In genomic region chr7:45224832-45225231, GRCh38 we compare ENCODE assay signal across 2 cellular contexts.
TF ChIP-seq lines count a peak whose summit lies in the region.

No MANE protein-coding gene starts in this region.

TF ChIP-seq in HCT116, 20 proteins besides CTCF, POLR2A, EP300 and RAD21:
- TF ChIP-seq, protein P1, sequence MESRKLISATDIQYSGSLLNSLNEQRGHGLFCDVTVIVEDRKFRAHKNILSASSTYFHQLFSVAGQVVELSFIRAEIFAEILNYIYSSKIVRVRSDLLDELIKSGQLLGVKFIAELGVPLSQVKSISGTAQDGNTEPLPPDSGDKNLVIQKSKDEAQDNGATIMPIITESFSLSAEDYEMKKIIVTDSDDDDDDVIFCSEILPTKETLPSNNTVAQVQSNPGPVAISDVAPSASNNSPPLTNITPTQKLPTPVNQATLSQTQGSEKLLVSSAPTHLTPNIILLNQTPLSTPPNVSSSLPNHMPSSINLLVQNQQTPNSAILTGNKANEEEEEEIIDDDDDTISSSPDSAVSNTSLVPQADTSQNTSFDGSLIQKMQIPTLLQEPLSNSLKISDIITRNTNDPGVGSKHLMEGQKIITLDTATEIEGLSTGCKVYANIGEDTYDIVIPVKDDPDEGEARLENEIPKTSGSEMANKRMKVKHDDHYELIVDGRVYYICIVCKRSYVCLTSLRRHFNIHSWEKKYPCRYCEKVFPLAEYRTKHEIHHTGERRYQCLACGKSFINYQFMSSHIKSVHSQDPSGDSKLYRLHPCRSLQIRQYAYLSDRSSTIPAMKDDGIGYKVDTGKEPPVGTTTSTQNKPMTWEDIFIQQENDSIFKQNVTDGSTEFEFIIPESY (IDR thresholded peaks at IDR 0.05; ENCODE audit: extremely low read depth, insufficient replicate concordance, low read length), result no peak
- TF ChIP-seq TCF7L2 (IDR thresholded peaks at IDR 0.05; ENCODE audit: borderline replicate concordance, extremely low read depth, insufficient read depth, insufficient read length) (no peak), REST (IDR thresholded peaks at IDR 0.05; ENCODE audit: low read depth) (peak; percentile 63), ELF1 (IDR thresholded peaks at IDR 0.05; ENCODE audit: borderline replicate concordance, low read depth) (no peak), SIN3A (IDR thresholded peaks at IDR 0.05; ENCODE audit: low read depth) (no peak)

TF ChIP-seq in K562, 482 proteins besides CTCF, POLR2A, EP300 and RAD21 (continued from another document):
- TF ChIP-seq, protein P2, sequence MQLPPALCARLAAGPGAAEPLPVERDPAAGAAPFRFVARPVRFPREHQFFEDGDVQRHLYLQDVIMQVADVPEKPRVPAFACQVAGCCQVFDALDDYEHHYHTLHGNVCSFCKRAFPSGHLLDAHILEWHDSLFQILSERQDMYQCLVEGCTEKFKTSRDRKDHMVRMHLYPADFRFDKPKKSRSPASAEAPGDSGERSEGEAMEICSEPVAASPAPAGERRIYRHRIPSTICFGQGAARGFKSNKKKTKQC (CRISPR knock-in tag; IDR thresholded peaks at IDR 0.05), result 0 out of 2 replicates have a peak, but pooled peaks have one; percentile 31
- TF ChIP-seq BACH1 (tag; IDR thresholded peaks at IDR 0.05) (no peak), ZNF212 (CRISPR knock-in tag; IDR thresholded peaks at IDR 0.05) (no peak), EHMT2 (IDR thresholded peaks at IDR 0.05) (peak; percentile 88), SMAD4 (CRISPR knock-in tag; conservative IDR thresholded peaks at IDR 0.05) (no peak), USF2 (CRISPR knock-in tag; IDR thresholded peaks at IDR 0.05) (0 out of 2 replicates have a peak, but pooled peaks have one; percentile 4), ZNF561 (CRISPR knock-in tag; conservative IDR thresholded peaks at IDR 0.05) (no peak), MIER1 (IDR thresholded peaks at IDR 0.05; ENCODE audit: low read depth) (peak; percentile 84), REST (CRISPR knock-in tag; IDR thresholded peaks at IDR 0.05; ENCODE audit: low read depth) (peak; percentile 84)
- TF ChIP-seq, protein P3, sequence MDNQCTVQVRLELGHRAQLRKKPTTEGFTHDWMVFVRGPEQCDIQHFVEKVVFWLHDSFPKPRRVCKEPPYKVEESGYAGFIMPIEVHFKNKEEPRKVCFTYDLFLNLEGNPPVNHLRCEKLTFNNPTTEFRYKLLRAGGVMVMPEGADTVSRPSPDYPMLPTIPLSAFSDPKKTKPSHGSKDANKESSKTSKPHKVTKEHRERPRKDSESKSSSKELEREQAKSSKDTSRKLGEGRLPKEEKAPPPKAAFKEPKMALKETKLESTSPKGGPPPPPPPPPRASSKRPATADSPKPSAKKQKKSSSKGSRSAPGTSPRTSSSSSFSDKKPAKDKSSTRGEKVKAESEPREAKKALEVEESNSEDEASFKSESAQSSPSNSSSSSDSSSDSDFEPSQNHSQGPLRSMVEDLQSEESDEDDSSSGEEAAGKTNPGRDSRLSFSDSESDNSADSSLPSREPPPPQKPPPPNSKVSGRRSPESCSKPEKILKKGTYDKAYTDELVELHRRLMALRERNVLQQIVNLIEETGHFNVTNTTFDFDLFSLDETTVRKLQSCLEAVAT (IDR thresholded peaks at IDR 0.05), result no peak
